1 cellular context compared by ENCODE assay signal in the genomic region with DNA sequence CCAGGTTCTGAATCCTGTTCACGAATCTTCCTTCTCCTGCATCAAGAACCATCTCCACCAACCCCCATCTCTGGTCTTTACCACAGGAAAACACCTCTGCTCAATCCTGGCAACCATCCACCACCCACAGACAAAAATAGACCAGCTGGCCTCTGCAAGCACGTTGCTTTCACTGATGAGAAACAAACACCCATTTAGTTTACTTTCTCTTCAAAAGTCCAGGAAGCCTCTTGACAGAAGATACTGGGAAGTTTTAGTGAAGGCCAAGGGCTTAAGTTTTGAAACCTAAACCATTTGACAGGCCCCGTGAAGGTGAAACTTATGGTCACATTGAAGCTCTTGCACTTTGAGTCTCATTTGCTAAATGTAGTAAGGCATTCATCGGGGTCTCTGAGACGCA.
TF ChIP-seq lines count a peak whose summit lies in the region.

No MANE protein-coding gene starts in this region.

TF ChIP-seq in SK-N-SH, 30 proteins besides CTCF, POLR2A, EP300 and RAD21 (continued from another document):
- no peak for TF ChIP-seq RCOR1 (IDR thresholded peaks at IDR 0.05; ENCODE audit: low read length)
- TF ChIP-seq MEF2A (IDR thresholded peaks at IDR 0.05; ENCODE audit: borderline replicate concordance, low read depth), result peak; percentile 92
- no peak for TF ChIP-seq ELF1 (IDR thresholded peaks at IDR 0.05)
- no peak for TF ChIP-seq SMC3 (IDR thresholded peaks at IDR 0.05; ENCODE audit: low read depth, low read length)
- no peak for TF ChIP-seq FOSL2 (IDR thresholded peaks at IDR 0.05; ENCODE audit: borderline replicate concordance, low read depth)
- no peak for TF ChIP-seq FOXJ3 (CRISPR knock-in tag; IDR thresholded peaks at IDR 0.05)
- no peak for TF ChIP-seq NRF1 (IDR thresholded peaks at IDR 0.05; ENCODE audit: low read depth, low read length)
- TF ChIP-seq, protein P1, sequence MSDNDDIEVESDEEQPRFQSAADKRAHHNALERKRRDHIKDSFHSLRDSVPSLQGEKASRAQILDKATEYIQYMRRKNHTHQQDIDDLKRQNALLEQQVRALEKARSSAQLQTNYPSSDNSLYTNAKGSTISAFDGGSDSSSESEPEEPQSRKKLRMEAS (IDR thresholded peaks at IDR 0.05; ENCODE audit: low read depth), result no peak
- TF ChIP-seq, protein P2, sequence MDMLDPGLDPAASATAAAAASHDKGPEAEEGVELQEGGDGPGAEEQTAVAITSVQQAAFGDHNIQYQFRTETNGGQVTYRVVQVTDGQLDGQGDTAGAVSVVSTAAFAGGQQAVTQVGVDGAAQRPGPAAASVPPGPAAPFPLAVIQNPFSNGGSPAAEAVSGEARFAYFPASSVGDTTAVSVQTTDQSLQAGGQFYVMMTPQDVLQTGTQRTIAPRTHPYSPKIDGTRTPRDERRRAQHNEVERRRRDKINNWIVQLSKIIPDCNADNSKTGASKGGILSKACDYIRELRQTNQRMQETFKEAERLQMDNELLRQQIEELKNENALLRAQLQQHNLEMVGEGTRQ (IDR thresholded peaks at IDR 0.05; ENCODE audit: borderline replicate concordance, low read depth, low read length), result no peak
- no peak for TF ChIP-seq CHD2 (IDR thresholded peaks at IDR 0.05; ENCODE audit: low read length, partially characterized antibody)
- TF ChIP-seq, protein P3, sequence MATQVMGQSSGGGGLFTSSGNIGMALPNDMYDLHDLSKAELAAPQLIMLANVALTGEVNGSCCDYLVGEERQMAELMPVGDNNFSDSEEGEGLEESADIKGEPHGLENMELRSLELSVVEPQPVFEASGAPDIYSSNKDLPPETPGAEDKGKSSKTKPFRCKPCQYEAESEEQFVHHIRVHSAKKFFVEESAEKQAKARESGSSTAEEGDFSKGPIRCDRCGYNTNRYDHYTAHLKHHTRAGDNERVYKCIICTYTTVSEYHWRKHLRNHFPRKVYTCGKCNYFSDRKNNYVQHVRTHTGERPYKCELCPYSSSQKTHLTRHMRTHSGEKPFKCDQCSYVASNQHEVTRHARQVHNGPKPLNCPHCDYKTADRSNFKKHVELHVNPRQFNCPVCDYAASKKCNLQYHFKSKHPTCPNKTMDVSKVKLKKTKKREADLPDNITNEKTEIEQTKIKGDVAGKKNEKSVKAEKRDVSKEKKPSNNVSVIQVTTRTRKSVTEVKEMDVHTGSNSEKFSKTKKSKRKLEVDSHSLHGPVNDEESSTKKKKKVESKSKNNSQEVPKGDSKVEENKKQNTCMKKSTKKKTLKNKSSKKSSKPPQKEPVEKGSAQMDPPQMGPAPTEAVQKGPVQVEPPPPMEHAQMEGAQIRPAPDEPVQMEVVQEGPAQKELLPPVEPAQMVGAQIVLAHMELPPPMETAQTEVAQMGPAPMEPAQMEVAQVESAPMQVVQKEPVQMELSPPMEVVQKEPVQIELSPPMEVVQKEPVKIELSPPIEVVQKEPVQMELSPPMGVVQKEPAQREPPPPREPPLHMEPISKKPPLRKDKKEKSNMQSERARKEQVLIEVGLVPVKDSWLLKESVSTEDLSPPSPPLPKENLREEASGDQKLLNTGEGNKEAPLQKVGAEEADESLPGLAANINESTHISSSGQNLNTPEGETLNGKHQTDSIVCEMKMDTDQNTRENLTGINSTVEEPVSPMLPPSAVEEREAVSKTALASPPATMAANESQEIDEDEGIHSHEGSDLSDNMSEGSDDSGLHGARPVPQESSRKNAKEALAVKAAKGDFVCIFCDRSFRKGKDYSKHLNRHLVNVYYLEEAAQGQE (IDR thresholded peaks at IDR 0.05; ENCODE audit: low read depth, low read length), result no peak
- TF ChIP-seq POLR2AphosphoS5 (IDR thresholded peaks at IDR 0.05; ENCODE audit: low read depth, low read length), result no peak; the same call in 1 of the 2 replicates
- TF ChIP-seq FOXM1 (IDR thresholded peaks at IDR 0.05; ENCODE audit: low read depth), result no peak
- TF ChIP-seq GATA2 (CRISPR knock-in tag; IDR thresholded peaks at IDR 0.05), result no peak
